In the genomic region with DNA sequence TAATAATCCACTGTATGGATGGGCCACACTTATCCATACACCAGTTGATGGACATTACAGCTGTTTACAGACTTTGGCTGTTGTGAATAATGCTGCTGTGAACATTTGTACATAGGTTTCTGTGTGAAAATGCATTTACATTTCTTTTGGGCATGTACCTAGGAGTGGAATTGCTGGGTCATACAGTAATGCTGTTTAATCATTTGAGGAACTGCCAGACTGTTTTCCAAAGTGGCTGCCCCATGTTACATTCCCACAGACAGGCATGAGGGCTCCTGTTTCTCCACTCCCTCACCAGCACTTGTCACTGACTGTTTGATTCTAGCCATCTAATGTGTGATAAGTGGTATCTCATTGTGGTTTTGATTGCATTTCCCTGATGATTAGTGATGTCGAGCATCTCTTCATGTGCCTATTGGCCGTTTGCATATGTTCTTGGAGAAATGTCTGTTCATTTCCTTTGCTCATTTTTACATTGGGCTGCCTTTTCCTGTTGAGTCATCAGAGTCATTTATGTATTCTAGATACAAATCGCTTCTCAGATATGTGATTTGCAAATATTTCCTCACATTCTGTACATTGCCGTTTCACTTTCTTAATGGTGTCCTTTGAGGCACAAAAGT, we compare ENCODE assay signal across 1 cellular context.
TF ChIP-seq lines count a peak whose summit lies in the region.

No MANE protein-coding gene starts in this region.

TF ChIP-seq in IMR-90, 13 proteins besides CTCF, POLR2A, EP300 and RAD21:
- TF ChIP-seq NFE2L2 (IDR thresholded peaks at IDR 0.05; ENCODE audit: low read depth, low read length) (no peak), MXI1 (IDR thresholded peaks at IDR 0.05; ENCODE audit: borderline replicate concordance, low read depth, low read length) (no peak), CEBPB (IDR thresholded peaks at IDR 0.05; ENCODE audit: low read depth, low read length) (no peak), MAFK (IDR thresholded peaks at IDR 0.05; ENCODE audit: low read depth, low read length) (no peak), RFX5 (IDR thresholded peaks at IDR 0.05; ENCODE audit: low read depth, low read length) (no peak), FOS (IDR thresholded peaks at IDR 0.05; ENCODE audit: low read depth, low read length) (no peak), MAZ (IDR thresholded peaks at IDR 0.05; ENCODE audit: borderline replicate concordance, low read depth, low read length) (no peak), BHLHE40 (IDR thresholded peaks at IDR 0.05; ENCODE audit: low read depth, low read length) (no peak), SMC3 (IDR thresholded peaks at IDR 0.05; ENCODE audit: low read depth, low read length) (no peak), CHD1 (IDR thresholded peaks at IDR 0.05; ENCODE audit: low read depth, low read length) (no peak), RCOR1 (IDR thresholded peaks at IDR 0.05; ENCODE audit: insufficient replicate concordance, low read length) (no peak)
- TF ChIP-seq, protein P1, sequence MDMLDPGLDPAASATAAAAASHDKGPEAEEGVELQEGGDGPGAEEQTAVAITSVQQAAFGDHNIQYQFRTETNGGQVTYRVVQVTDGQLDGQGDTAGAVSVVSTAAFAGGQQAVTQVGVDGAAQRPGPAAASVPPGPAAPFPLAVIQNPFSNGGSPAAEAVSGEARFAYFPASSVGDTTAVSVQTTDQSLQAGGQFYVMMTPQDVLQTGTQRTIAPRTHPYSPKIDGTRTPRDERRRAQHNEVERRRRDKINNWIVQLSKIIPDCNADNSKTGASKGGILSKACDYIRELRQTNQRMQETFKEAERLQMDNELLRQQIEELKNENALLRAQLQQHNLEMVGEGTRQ (IDR thresholded peaks at IDR 0.05; ENCODE audit: low read depth, low read length) = no peak
- TF ChIP-seq, protein P2, sequence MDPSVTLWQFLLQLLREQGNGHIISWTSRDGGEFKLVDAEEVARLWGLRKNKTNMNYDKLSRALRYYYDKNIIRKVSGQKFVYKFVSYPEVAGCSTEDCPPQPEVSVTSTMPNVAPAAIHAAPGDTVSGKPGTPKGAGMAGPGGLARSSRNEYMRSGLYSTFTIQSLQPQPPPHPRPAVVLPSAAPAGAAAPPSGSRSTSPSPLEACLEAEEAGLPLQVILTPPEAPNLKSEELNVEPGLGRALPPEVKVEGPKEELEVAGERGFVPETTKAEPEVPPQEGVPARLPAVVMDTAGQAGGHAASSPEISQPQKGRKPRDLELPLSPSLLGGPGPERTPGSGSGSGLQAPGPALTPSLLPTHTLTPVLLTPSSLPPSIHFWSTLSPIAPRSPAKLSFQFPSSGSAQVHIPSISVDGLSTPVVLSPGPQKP (IDR thresholded peaks at IDR 0.05; ENCODE audit: borderline replicate concordance, low read depth, low read length) = no peak
